In genomic region chr11:47376183-47376542, GRCh38 we compare ENCODE assay signal across 2 cellular contexts.
TF ChIP-seq lines count a peak whose summit lies in the region.

No MANE protein-coding gene starts in this region.

TF ChIP-seq in liver, 16 proteins besides CTCF, POLR2A, EP300 and RAD21:
- TF ChIP-seq HNF4A (conservative IDR thresholded peaks at IDR 0.05) (no peak), YY1 (IDR thresholded peaks at IDR 0.05) (no peak), FOXA2 (IDR thresholded peaks at IDR 0.05) (no peak), JUND (IDR thresholded peaks at IDR 0.05) (no peak), HNF4G (IDR thresholded peaks at IDR 0.05) (no peak), GABPA (IDR thresholded peaks at IDR 0.05 in 1 of 2, conservative IDR thresholded peaks at IDR 0.05 in 1 of 2) (no peak), SP1 (IDR thresholded peaks at IDR 0.05) (no peak), NR2F2 (IDR thresholded peaks at IDR 0.05) (no peak), TAF1 (conservative IDR thresholded peaks at IDR 0.05) (no peak), RXRA (IDR thresholded peaks at IDR 0.05) (no peak), EGR1 (IDR thresholded peaks at IDR 0.05; ENCODE audit: low read depth in 2 of 2) (no peak), REST (IDR thresholded peaks at IDR 0.05) (no peak), FOXA1 (IDR thresholded peaks at IDR 0.05) (no peak)
- TF ChIP-seq, protein P1, sequence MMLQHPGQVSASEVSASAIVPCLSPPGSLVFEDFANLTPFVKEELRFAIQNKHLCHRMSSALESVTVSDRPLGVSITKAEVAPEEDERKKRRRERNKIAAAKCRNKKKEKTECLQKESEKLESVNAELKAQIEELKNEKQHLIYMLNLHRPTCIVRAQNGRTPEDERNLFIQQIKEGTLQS (IDR thresholded peaks at IDR 0.05) = no peak
- TF ChIP-seq, protein P2, sequence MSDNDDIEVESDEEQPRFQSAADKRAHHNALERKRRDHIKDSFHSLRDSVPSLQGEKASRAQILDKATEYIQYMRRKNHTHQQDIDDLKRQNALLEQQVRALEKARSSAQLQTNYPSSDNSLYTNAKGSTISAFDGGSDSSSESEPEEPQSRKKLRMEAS (IDR thresholded peaks at IDR 0.05) = no peak
- TF ChIP-seq, protein P3, sequence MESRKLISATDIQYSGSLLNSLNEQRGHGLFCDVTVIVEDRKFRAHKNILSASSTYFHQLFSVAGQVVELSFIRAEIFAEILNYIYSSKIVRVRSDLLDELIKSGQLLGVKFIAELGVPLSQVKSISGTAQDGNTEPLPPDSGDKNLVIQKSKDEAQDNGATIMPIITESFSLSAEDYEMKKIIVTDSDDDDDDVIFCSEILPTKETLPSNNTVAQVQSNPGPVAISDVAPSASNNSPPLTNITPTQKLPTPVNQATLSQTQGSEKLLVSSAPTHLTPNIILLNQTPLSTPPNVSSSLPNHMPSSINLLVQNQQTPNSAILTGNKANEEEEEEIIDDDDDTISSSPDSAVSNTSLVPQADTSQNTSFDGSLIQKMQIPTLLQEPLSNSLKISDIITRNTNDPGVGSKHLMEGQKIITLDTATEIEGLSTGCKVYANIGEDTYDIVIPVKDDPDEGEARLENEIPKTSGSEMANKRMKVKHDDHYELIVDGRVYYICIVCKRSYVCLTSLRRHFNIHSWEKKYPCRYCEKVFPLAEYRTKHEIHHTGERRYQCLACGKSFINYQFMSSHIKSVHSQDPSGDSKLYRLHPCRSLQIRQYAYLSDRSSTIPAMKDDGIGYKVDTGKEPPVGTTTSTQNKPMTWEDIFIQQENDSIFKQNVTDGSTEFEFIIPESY (IDR thresholded peaks at IDR 0.05) = no peak
TF ChIP-seq in liver: peak in this region for 0.

TF ChIP-seq in HepG2, 621 proteins besides CTCF, POLR2A, EP300 and RAD21:
- no peak for TF ChIP-seq CHD2 (IDR thresholded peaks at IDR 0.05; ENCODE audit: low read depth, low read length)
- no peak for TF ChIP-seq SP2 (CRISPR knock-in tag; IDR thresholded peaks at IDR 0.05)
- TF ChIP-seq RAD51 (IDR thresholded peaks at IDR 0.05; ENCODE audit: borderline replicate concordance) = no peak
- no peak for TF ChIP-seq NKX3-1 (CRISPR knock-in tag; IDR thresholded peaks at IDR 0.05)
- TF ChIP-seq SP1 (IDR thresholded peaks at IDR 0.05) = no peak
- no peak for TF ChIP-seq SP1 (CRISPR knock-in tag; IDR thresholded peaks at IDR 0.05)
- no peak for TF ChIP-seq ZNF777 (CRISPR knock-in tag; IDR thresholded peaks at IDR 0.05)
TF ChIP-seq in HepG2: peak in this region for 0.
